Comparison of ENCODE assay signal across 15 cellular contexts in genomic region chr4:10655968-10656367, GRCh38. TPM values are rescaled to one million over a fixed set of nuclear protein-coding genes. Genes with fewer than 3 reads are reported as not detected.
DNase-seq lines count a peak whose midpoint lies in the region; ATAC-seq and TF ChIP-seq lines count a peak whose summit lies in the region.
"Had no signal": no experiment of that assay in that cellular context is flagged by ENCODE, and none has a peak within 500 bp of the region (broad histone marks: within the 10 kb centered on the region; RNA-seq: fewer than 3 reads in every experiment).

No MANE protein-coding gene starts in this region.

- no peaks in the 10 kb centered on the region for H3K36me3 Mint-ChIP-seq in activated CD4-positive, alpha-beta T cell treated with anti-CD3 and anti-CD28 coated beads for 36 hours (ENCODE audit: low read depth)
- H3K36me3 Mint-ChIP-seq: neural progenitor cell had no signal

- H3K9me2 ChIP-seq in PC-3 (replicated peaks; ENCODE audit: low read length), result no peaks in the 10 kb centered on the region

- H3K36me3 ChIP-seq in PC-3 (ENCODE audit: low read depth, low read length) (no peaks in the 10 kb centered on the region), mammary epithelial cell (ENCODE audit: insufficient read depth, low read length) (no peaks in the 10 kb centered on the region), smooth muscle cell (ENCODE audit: low read depth) (no peaks in the 10 kb centered on the region), WERI-Rb-1 (no peaks in the 10 kb centered on the region)
- H3K36me3 ChIP-seq: neural progenitor cell had no signal

- peak overlapping the region; percentile 81 for H3K4me2 ChIP-seq in PC-3 (ENCODE audit: low read length)
- H3K4me2 ChIP-seq in mammary epithelial cell (ENCODE audit: insufficient read depth, low read depth, low read length), result no peak overlapping the region
- H3K4me2 ChIP-seq in smooth muscle cell, result no peak overlapping the region
- H3K4me2 ChIP-seq: neural progenitor cell had no signal

- H3K27ac ChIP-seq in PC-3 (ENCODE audit: low read length) (peak overlapping the region; percentile 79), mammary epithelial cell (ENCODE audit: insufficient read depth, low read depth, low read length) (no peak overlapping the region), smooth muscle cell (ENCODE audit: low read depth) (peak overlapping the region; percentile 18), WERI-Rb-1 (no peak overlapping the region)
- H3K27ac ChIP-seq: neural progenitor cell, testis had no signal

- H3K4me1 Mint-ChIP-seq in activated CD4-positive, alpha-beta T cell treated with anti-CD3 and anti-CD28 coated beads for 36 hours, result peaks cover 25% of the 10 kb centered on the region
- H3K4me1 Mint-ChIP-seq: neural progenitor cell had no signal

- H3K4me1 ChIP-seq in PC-3 (ENCODE audit: insufficient read depth, low read length) (peaks cover 28% of the 10 kb centered on the region), mammary epithelial cell (ENCODE audit: insufficient read depth, low read length) (peaks cover 13% of the 10 kb centered on the region), smooth muscle cell (ENCODE audit: low read depth) (no peaks in the 10 kb centered on the region)
- H3K4me1 ChIP-seq: neural progenitor cell, testis had no signal

- peak overlapping the region; percentile 64; the same call in 1 of the 2 replicates for H2AFZ ChIP-seq in PC-3 (ENCODE audit: low read length)
- H2AFZ ChIP-seq in mammary epithelial cell (ENCODE audit: low read depth, low read length), result no peak overlapping the region
- H2AFZ ChIP-seq in smooth muscle cell (ENCODE audit: low read depth), result no peak overlapping the region
- H2AFZ ChIP-seq: neural progenitor cell had no signal

- 38% methylated on average over 6 of the region's 6 CpGs for WGBS in mammary epithelial cell (ENCODE audit: low coverage, missing lambda C conversion rate)
- 65% methylated on average over 6 of the region's 6 CpGs for WGBS in smooth muscle cell (ENCODE audit: low lambda C conversion rate)

- H3K4me3 ChIP-seq in PC-3 (ENCODE audit: low read length) (peak overlapping the region; percentile 57), mammary epithelial cell (replicated peaks in 1 of 3; ENCODE audit: insufficient read depth in 1 of 3, low read depth in 2 of 3, low read length in 3 of 3) (no peak overlapping the region), smooth muscle cell (no peak overlapping the region), WERI-Rb-1 (ENCODE audit: low read depth, low read length) (no peak overlapping the region)
- H3K4me3 ChIP-seq: neural progenitor cell, testis had no signal

- peak; percentile 64 for ATAC-seq in activated CD4-positive, alpha-beta T cell treated with anti-CD3 and anti-CD28 coated beads for 36 hours
- ATAC-seq in PC-3, result peak; percentile 64
- no peak for ATAC-seq in Right ventricle myocardium inferior

- no peaks in the 10 kb centered on the region for H3K9me3 ChIP-seq in PC-3 (ENCODE audit: low read length)
- no peaks in the 10 kb centered on the region for H3K9me3 ChIP-seq in mammary epithelial cell (replicated peaks; ENCODE audit: insufficient read depth, low read length)
- H3K9me3 ChIP-seq in smooth muscle cell (replicated peaks; ENCODE audit: low read depth), result no peaks in the 10 kb centered on the region
- no peaks in the 10 kb centered on the region for H3K9me3 ChIP-seq in WERI-Rb-1 (ENCODE audit: severe bottlenecking)
- H3K9me3 ChIP-seq: testis had no signal

- POLR2A ChIA-PET in activated CD4-positive, alpha-beta T cell treated with anti-CD3 and anti-CD28 coated beads for 36 hours (lab: Charles Lee), result no interaction called here
- POLR2A ChIA-PET in PC-3 (lab: Charles Lee; ENCODE audit: unreplicated experiment), result no interaction called here

- dilution Hi-C loops in mammary epithelial cell (cut with HindIII; ENCODE audit: low sequenced_read_pairs), result no loop called here

- in situ Hi-C loops in mammary epithelial cell (cut with MboI; ENCODE audit: low sequenced_read_pairs in 2 of 2), result no loop called here

- no peak for DNase-seq in activated CD4-positive, alpha-beta T cell treated with anti-CD3 and anti-CD28 coated beads for 36 hours
- DNase-seq in activated CD4-positive, alpha-beta T cell treated with anti-CD3 and anti-CD28 coated beads, Interleukin-2, amount 50 U/mL, for 4 hours, result no peak
- DNase-seq in PC-3, result peak; percentile 71
- peak; percentile 52 for DNase-seq in mammary epithelial cell
- DNase-seq in smooth muscle cell (lab: John Stamatoyannopoulos, UW; ENCODE audit: unreplicated experiment), result no peak
- no peak for DNase-seq in Right ventricle myocardium inferior (ENCODE audit: missing footprints)
- no peak for DNase-seq in WERI-Rb-1
- DNase-seq in NCI-H2029 treated with DMSO at 0.1 percent for 48 hours (lab: John Stamatoyannopoulos, UW), result no peak
- DNase-seq: effector CD4-positive, alpha-beta T cell; Karpas-422; NCI-H510A treated with DMSO at 0.1 percent for 48 hours; stimulated activated CD4-positive, alpha-beta T cell treated with anti-CD3 and anti-CD28 coated beads, Interleukin-4, amount 100 ng/mL, for 1 hour; testis had no signal

- no peaks in the 10 kb centered on the region for H3K27me3 ChIP-seq in PC-3 (ENCODE audit: low read length)
- peaks cover 4% of the 10 kb centered on the region for H3K27me3 ChIP-seq in mammary epithelial cell (ENCODE audit: insufficient read depth, low read length)
- H3K27me3 ChIP-seq in smooth muscle cell (ENCODE audit: low read depth), result no peaks in the 10 kb centered on the region
- no peaks in the 10 kb centered on the region for H3K27me3 ChIP-seq in WERI-Rb-1 (ENCODE audit: insufficient read depth, low read depth, severe bottlenecking)
- H3K27me3 ChIP-seq: neural progenitor cell, testis had no signal

- TF ChIP-seq CTCF in PC-3 (conservative IDR thresholded peaks at IDR 0.05; ENCODE audit: low read depth, low read length) (no peak), mammary epithelial cell (conservative IDR thresholded peaks at IDR 0.05 in 1 of 2, IDR thresholded peaks at IDR 0.05 in 1 of 2; ENCODE audit: extremely low read depth in 1 of 2, insufficient read depth in 1 of 2, low read depth in 1 of 2, low read length in 2 of 2) (no peak), smooth muscle cell (IDR thresholded peaks at IDR 0.05; ENCODE audit: borderline replicate concordance, insufficient read depth, poor library complexity, severe bottlenecking) (no peak), WERI-Rb-1 (IDR thresholded peaks at IDR 0.05; ENCODE audit: low read depth, low read length) (no peak)

- H3K9ac ChIP-seq in PC-3 (ENCODE audit: low read length) (peak overlapping the region; percentile 20; the same call in 1 of the 2 replicates), mammary epithelial cell (ENCODE audit: insufficient read depth, low read length) (no peak overlapping the region), smooth muscle cell (ENCODE audit: low read depth) (no peak overlapping the region)
- H3K9ac ChIP-seq: neural progenitor cell had no signal

- no peaks in the 10 kb centered on the region for H3K79me2 ChIP-seq in PC-3 (ENCODE audit: low read length)
- no peaks in the 10 kb centered on the region for H3K79me2 ChIP-seq in mammary epithelial cell (ENCODE audit: insufficient read depth, low read length)
- H3K79me2 ChIP-seq in smooth muscle cell (ENCODE audit: low read depth), result no peaks in the 10 kb centered on the region

- BruUV-seq in PC-3 (replicated peaks; lab: Mats Ljungman, UMichigan) (no TSS peak), mammary epithelial cell (replicated peaks; lab: Mats Ljungman, UMichigan) (no TSS peak)

- no peaks in the 10 kb centered on the region for H4K20me1 ChIP-seq in PC-3 (ENCODE audit: low read length)
- H4K20me1 ChIP-seq in mammary epithelial cell (ENCODE audit: insufficient read depth, low read length), result no peaks in the 10 kb centered on the region
- no peaks in the 10 kb centered on the region for H4K20me1 ChIP-seq in smooth muscle cell (ENCODE audit: low read depth)

- no peak overlapping the region for H3K4me3 Mint-ChIP-seq in activated CD4-positive, alpha-beta T cell treated with anti-CD3 and anti-CD28 coated beads for 36 hours
- H3K4me3 Mint-ChIP-seq: neural progenitor cell had no signal

- H3K27me3 Mint-ChIP-seq in activated CD4-positive, alpha-beta T cell treated with anti-CD3 and anti-CD28 coated beads for 36 hours, result no peaks in the 10 kb centered on the region

- H3F3A ChIP-seq in PC-3 (ENCODE audit: low read length, unreplicated experiment) (peaks cover 4% of the 10 kb centered on the region), smooth muscle cell (ENCODE audit: low read depth) (no peaks in the 10 kb centered on the region)

- intact Hi-C loops in activated CD4-positive, alpha-beta T cell treated with anti-CD3 and anti-CD28 coated beads for 36 hours (cut with DNase I, micrococcal nuclease), result loop anchor here (2.0 kb wide), 1 partner anchor 75 kb away; no protein-coding TSS in a partner anchor
- intact Hi-C loops in PC-3 (cut with micrococcal nuclease) (loop anchor here (5.0 kb wide), 2 partner anchors 36 to 44 kb away; no protein-coding TSS in a partner anchor), mammary epithelial cell (cut with micrococcal nuclease) (no loop called here), Right ventricle myocardium inferior (cut with DNase I) (no loop called here)

- peak overlapping the region; percentile 31 for H3K27ac Mint-ChIP-seq in activated CD4-positive, alpha-beta T cell treated with anti-CD3 and anti-CD28 coated beads for 36 hours
- H3K27ac Mint-ChIP-seq: neural progenitor cell had no signal

- H3K9me3 Mint-ChIP-seq in activated CD4-positive, alpha-beta T cell treated with anti-CD3 and anti-CD28 coated beads for 36 hours (ENCODE audit: low read depth), result peaks cover 4% of the 10 kb centered on the region
- H3K9me3 Mint-ChIP-seq: neural progenitor cell had no signal

- CTCF ChIA-PET in activated CD4-positive, alpha-beta T cell treated with anti-CD3 and anti-CD28 coated beads for 36 hours (lab: Charles Lee), result interaction anchor here (0.7 kb wide), 1 partner anchor 72 kb away, joined by 3 read pairs; no protein-coding TSS in a partner anchor
- CTCF ChIA-PET in PC-3 (lab: Charles Lee) (interaction anchor here (0.7 kb wide), 1 partner anchor 56 kb away, joined by 3 read pairs; no protein-coding TSS in a partner anchor), mammary epithelial cell (lab: Charles Lee; ENCODE audit: low non-redundant PET) (interaction anchor here (0.7 kb wide), 1 partner anchor 55 kb away, joined by 3 read pairs; no protein-coding TSS in a partner anchor)

RNA-seq across cellular contexts. Expression of gene CLNK, which starts 28.6 kb away (rescaled TPM):
- total RNA-seq in activated CD4-positive, alpha-beta T cell treated with anti-CD3 and anti-CD28 coated beads for 36 hours, result not detected
- not detected in 2 replicates for total RNA-seq in PC-3 (2014; rRNA removed)
- not detected for total RNA-seq in mammary epithelial cell
- not detected for polyA plus RNA-seq in mammary epithelial cell
- polyA minus RNA-seq in mammary epithelial cell, result not detected
- not detected in 2 replicates for total RNA-seq in smooth muscle cell
- polyA plus RNA-seq in smooth muscle cell, result not detected in 2 replicates
- total RNA-seq in Right ventricle myocardium inferior, result not detected
- total RNA-seq: T-helper 2 cell treated with Interferon-gamma antibody and Interleukin-4, amounts not matched to agents 100 ng/mL and 5 ng/mL, for 36 hours had no signal

Comparison
In these comparisons a context has a peak if more than half of its experiments do, and no peak if none do; other contexts are left out.
1. DNase-seq: peak in PC-3 (single experiment) and mammary epithelial cell (single experiment); none in activated CD4-positive, alpha-beta T cell treated with anti-CD3 and anti-CD28 coated beads for 36 hours (single experiment), activated CD4-positive, alpha-beta T cell treated with anti-CD3 and anti-CD28 coated beads, Interleukin-2, amount 50 U/mL, for 4 hours (0 of 2), smooth muscle cell (single experiment), Right ventricle myocardium inferior (single experiment), WERI-Rb-1 (single experiment) and NCI-H2029 treated with DMSO at 0.1 percent for 48 hours (single experiment).
2. H3K27ac ChIP-seq: peak in PC-3 (single experiment) and smooth muscle cell (single experiment); none in mammary epithelial cell (single experiment) and WERI-Rb-1 (single experiment).
3. intact Hi-C loops: an anchor here in activated CD4-positive, alpha-beta T cell treated with anti-CD3 and anti-CD28 coated beads for 36 hours (2.0 kb wide) and PC-3 (5.0 kb wide); none called in mammary epithelial cell and Right ventricle myocardium inferior.